In the genomic region with DNA sequence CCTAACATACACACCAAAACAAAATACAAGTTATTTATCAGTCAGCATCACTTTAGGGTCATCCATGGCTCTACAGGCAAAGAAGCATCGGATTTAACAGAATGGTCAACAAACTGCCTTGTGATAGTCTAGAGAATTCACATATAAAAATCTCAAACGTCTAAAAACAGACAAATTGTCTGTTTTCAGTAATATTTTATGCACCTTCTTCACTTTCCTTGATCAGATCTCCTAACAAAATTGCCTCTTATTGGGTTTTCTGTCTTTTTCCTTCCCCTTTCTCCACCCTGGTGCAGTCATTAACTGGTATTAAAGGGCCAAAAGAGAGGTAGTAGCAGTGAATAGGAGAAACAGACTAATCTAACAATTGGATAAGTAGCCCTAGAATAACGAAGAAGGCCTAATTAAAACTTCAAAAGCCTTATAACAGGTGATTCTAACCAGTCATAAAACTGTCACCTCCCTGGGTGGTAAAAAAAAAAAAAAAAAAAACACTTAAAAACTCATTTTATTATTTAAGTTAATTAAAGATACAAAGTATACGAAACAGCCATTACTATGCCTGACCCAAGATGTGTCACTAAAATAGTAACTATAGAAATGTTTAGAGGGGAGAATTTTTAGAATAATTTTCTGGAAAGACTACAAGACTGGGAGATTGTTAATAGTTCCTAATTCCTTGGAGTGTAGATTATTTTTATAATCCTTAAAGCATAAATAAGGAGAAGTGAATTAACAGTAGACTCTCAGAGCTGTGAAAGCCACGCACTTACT, we compare ENCODE assay signal across 8 cellular contexts. TPM values are rescaled to one million over a fixed set of nuclear protein-coding genes. Genes with fewer than 3 reads are reported as not detected.
DNase-seq lines count a peak whose midpoint lies in the region; ATAC-seq and TF ChIP-seq lines count a peak whose summit lies in the region.

No MANE protein-coding gene starts in this region.

- DNase-seq in cardiac muscle cell (ENCODE audit: low read depth in 1 of 2, low spot score in 1 of 2) (no peak), Right ventricle myocardium superior (no peak), astrocyte of the spinal cord (ENCODE audit: low read depth, low spot score) (no peak), lower lobe of right lung (no peak), upper lobe of right lung (no peak), EL (no peak)

- TF ChIP-seq CTCF in cardiac muscle cell (IDR thresholded peaks at IDR 0.05; ENCODE audit: low read depth, low read length) = no peak
- no peak for TF ChIP-seq CTCF in astrocyte of the spinal cord (IDR thresholded peaks at IDR 0.05; ENCODE audit: low read depth, low read length)
- no peak for TF ChIP-seq CTCF in lower lobe of right lung (IDR thresholded peaks at IDR 0.05)
- TF ChIP-seq CTCF in upper lobe of right lung (IDR thresholded peaks at IDR 0.05) = no peak

- H3K4me1 ChIP-seq in cardiac muscle cell (ENCODE audit: low read depth) (peaks cover 8% of the 10 kb centered on the region), lower lobe of right lung (peaks cover 14% of the 10 kb centered on the region), upper lobe of right lung (no peaks in the 10 kb centered on the region)

- peak overlapping the region; percentile 90 for H3K27ac ChIP-seq in cardiac muscle cell
- H3K27ac ChIP-seq in lower lobe of right lung = no peak overlapping the region
- H3K27ac ChIP-seq in upper lobe of right lung = no peak overlapping the region

- no peaks in the 10 kb centered on the region for H3K36me3 ChIP-seq in cardiac muscle cell
- H3K36me3 ChIP-seq in lower lobe of right lung = no peaks in the 10 kb centered on the region
- H3K36me3 ChIP-seq in upper lobe of right lung = no peaks in the 10 kb centered on the region

- in situ Hi-C loops in astrocyte of the spinal cord (cut with HindIII; ENCODE audit: low sequenced_read_pairs) = no loop called here

- H3K27me3 ChIP-seq in cardiac muscle cell (no peaks in the 10 kb centered on the region), lower lobe of right lung (ENCODE audit: low read depth) (no peaks in the 10 kb centered on the region), upper lobe of right lung (no peaks in the 10 kb centered on the region)

- H3K4me3 ChIP-seq in cardiac muscle cell (peak overlapping the region; percentile 77), astrocyte of the spinal cord (ENCODE audit: low read depth, low read length) (peak overlapping the region; percentile 64), lower lobe of right lung (peak overlapping the region; percentile 75), upper lobe of right lung (peak overlapping the region; percentile 62)

- no peaks in the 10 kb centered on the region for H3K9me3 ChIP-seq in cardiac muscle cell (ENCODE audit: low read depth)
- H3K9me3 ChIP-seq in lower lobe of right lung = no peaks in the 10 kb centered on the region
- no peaks in the 10 kb centered on the region for H3K9me3 ChIP-seq in upper lobe of right lung

- ATAC-seq in Right ventricle myocardium superior (ENCODE audit: poor library complexity) (no peak), lower lobe of right lung (no peak), upper lobe of right lung (no peak), GM21717 (IDR thresholded peaks at IDR 0.05; ENCODE audit: unreplicated experiment) (no peak), HG02870 (IDR thresholded peaks at IDR 0.05; ENCODE audit: unreplicated experiment) (no peak)

- intact Hi-C loops in Right ventricle myocardium superior (cut with DNase I) (loop anchor here (10.0 kb wide), 1 partner anchor 77 kb away; no protein-coding TSS in a partner anchor), lower lobe of right lung (cut with DNase I) (no loop called here), upper lobe of right lung (cut with DNase I) (no loop called here)

RNA-seq across cellular contexts. Expression of a gene that starts 1.5 kb away (rescaled TPM):
- total RNA-seq in cardiac muscle cell = 13.1 and 41.3 TPM in 2 replicates
- polyA plus RNA-seq in cardiac muscle cell = 19.4 and 31.0 TPM in 2 replicates
- total RNA-seq in Right ventricle myocardium superior = 52.6 TPM
- total RNA-seq in lower lobe of right lung = 12.1 TPM
- total RNA-seq in upper lobe of right lung = 12.2 TPM
